12 cellular contexts compared by ENCODE assay signal in the genomic region with DNA sequence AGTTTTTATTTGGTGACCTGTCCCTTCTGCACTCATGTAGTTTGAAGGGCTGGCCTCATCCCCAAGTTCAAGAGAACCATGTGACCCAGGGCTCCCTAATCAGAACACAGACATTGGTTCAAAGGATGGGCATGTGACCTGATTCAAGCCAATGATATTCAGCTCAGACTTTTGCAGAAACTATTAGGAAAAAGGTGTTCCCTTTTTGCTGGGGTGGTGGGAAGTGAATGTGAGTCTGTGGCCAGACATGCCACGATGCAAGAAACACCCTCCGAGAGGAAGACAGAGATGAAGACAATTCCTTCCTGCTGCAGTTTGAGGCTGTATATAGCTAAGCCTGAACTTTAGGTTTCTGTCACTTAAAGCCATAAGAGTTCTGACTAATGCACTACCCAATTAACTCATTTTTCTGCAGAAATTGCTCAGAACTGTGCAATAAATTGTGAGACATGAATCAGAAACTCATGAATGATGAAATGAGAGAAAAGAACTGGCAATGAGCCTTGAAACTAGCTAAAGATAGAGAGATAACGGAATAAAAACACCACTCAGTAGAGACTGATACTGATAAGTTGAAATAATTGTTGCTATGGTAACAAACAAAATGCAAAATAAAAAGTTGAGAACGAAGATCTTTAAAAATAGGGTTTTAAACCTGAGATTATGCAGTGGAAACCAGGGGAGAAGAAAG. TPM values are rescaled to one million over a fixed set of nuclear protein-coding genes. Genes with fewer than 3 reads are reported as not detected.
DNase-seq lines count a peak whose midpoint lies in the region; ATAC-seq and TF ChIP-seq lines count a peak whose summit lies in the region.
"Had no signal": no experiment of that assay in that cellular context is flagged by ENCODE, and none has a peak within 500 bp of the region (broad histone marks: within the 10 kb centered on the region; RNA-seq: fewer than 3 reads in every experiment).

No MANE protein-coding gene starts in this region.

- no peaks in the 10 kb centered on the region for H3K9me3 Mint-ChIP-seq in activated CD4-positive, alpha-beta T cell treated with anti-CD3 and anti-CD28 coated beads, Interleukin-2, amount 10 ng/mL, durations not matched to agents 24 days and 14 days

- intact Hi-C loops in activated CD4-positive, alpha-beta T cell treated with anti-CD3 and anti-CD28 coated beads, Interleukin-2, amount 10 ng/mL, durations not matched to agents 24 days and 14 days (cut with micrococcal nuclease): loop anchor here (1.0 kb wide), 2 partner anchors 8 to 60 kb away; no protein-coding TSS in a partner anchor
- intact Hi-C loops in PC-9 (cut with micrococcal nuclease; ENCODE audit: unreplicated experiment): no loop called here

- H4K20me1 ChIP-seq in PC-9 (ENCODE audit: insufficient read depth): no peaks in the 10 kb centered on the region

- H3K36me3 Mint-ChIP-seq in activated CD4-positive, alpha-beta T cell treated with anti-CD3 and anti-CD28 coated beads, Interleukin-2, amount 10 ng/mL, durations not matched to agents 24 days and 14 days (ENCODE audit: low read depth): no peaks in the 10 kb centered on the region

- CTCF ChIA-PET in PC-9 (lab: Charles Lee): no interaction called here

- peaks cover 8% of the 10 kb centered on the region for H3K27me3 Mint-ChIP-seq in activated CD4-positive, alpha-beta T cell treated with anti-CD3 and anti-CD28 coated beads, Interleukin-2, amount 10 ng/mL, durations not matched to agents 24 days and 14 days
- H3K27me3 Mint-ChIP-seq: B cell had no signal

- H3K4me2 ChIP-seq in PC-9: no peak overlapping the region

- no peak for ATAC-seq in HG02623 (IDR thresholded peaks at IDR 0.05; ENCODE audit: unreplicated experiment)
- ATAC-seq in GM21619 (IDR thresholded peaks at IDR 0.05; ENCODE audit: unreplicated experiment): no peak
- no peak for ATAC-seq in HG03039 (IDR thresholded peaks at IDR 0.05; ENCODE audit: unreplicated experiment)

- TF ChIP-seq CTCF in PC-9 (conservative IDR thresholded peaks at IDR 0.05): no peak
- no peak for TF ChIP-seq CTCF in choroid plexus epithelial cell (conservative IDR thresholded peaks at IDR 0.05; ENCODE audit: low read depth, low read length)

- no peaks in the 10 kb centered on the region for H3K9me3 ChIP-seq in PC-9 (ENCODE audit: insufficient read depth, low read depth)
- H3K9me3 ChIP-seq: esophagus squamous epithelium had no signal

- H3K9me2 ChIP-seq in PC-9 (ENCODE audit: insufficient read depth): no peaks in the 10 kb centered on the region

- peaks cover 11% of the 10 kb centered on the region for H3K4me1 Mint-ChIP-seq in activated CD4-positive, alpha-beta T cell treated with anti-CD3 and anti-CD28 coated beads, Interleukin-2, amount 10 ng/mL, durations not matched to agents 24 days and 14 days

- H3K79me2 ChIP-seq in PC-9 (ENCODE audit: low read depth): no peaks in the 10 kb centered on the region

- no peak overlapping the region for H2AFZ ChIP-seq in PC-9

- no peaks in the 10 kb centered on the region for H3K36me3 ChIP-seq in PC-9 (ENCODE audit: low read depth)
- H3K36me3 ChIP-seq: esophagus squamous epithelium had no signal

- no TSS peak for BruUV-seq in PC-9 (replicated peaks; lab: Mats Ljungman, UMichigan)

- POLR2A ChIA-PET in PC-9 (lab: Charles Lee; ENCODE audit: unreplicated experiment): no interaction called here

- peak; percentile 64 for DNase-seq in activated CD4-positive, alpha-beta T cell treated with anti-CD3 and anti-CD28 coated beads, Interleukin-2, amount 10 ng/mL, durations not matched to agents 24 days and 14 days
- DNase-seq in activated CD4-positive, alpha-beta T cell treated with anti-CD3 and anti-CD28 coated beads, Interleukin-2, amount 50 U/mL, for 4 hours: no peak
- DNase-seq in PC-9 (no peak), choroid plexus epithelial cell (ENCODE audit: low read depth) (peak; percentile 82)
- DNase-seq in stimulated activated CD4-positive, alpha-beta T cell treated with anti-CD3 and anti-CD28 coated beads, Interleukin-4, amount 100 ng/mL, for 48 hours (ENCODE audit: low read depth in 2 of 2): peak; percentile 25 to 44
- DNase-seq: esophagus squamous epithelium, NCI-H510A, substantia nigra had no signal

- H3K4me3 ChIP-seq in PC-9 (no peak overlapping the region), choroid plexus epithelial cell (ENCODE audit: low read depth, low read length) (no peak overlapping the region)
- H3K4me3 ChIP-seq: esophagus squamous epithelium had no signal

- no peak overlapping the region for H3K4me3 Mint-ChIP-seq in activated CD4-positive, alpha-beta T cell treated with anti-CD3 and anti-CD28 coated beads, Interleukin-2, amount 10 ng/mL, durations not matched to agents 24 days and 14 days
- H3K4me3 Mint-ChIP-seq: B cell had no signal

- peak overlapping the region; percentile 9; the same call in 1 of the 2 replicates for H3K27ac ChIP-seq in PC-9
- H3K27ac ChIP-seq: esophagus squamous epithelium had no signal

- no peaks in the 10 kb centered on the region for H3K4me1 ChIP-seq in PC-9 (replicated peaks; ENCODE audit: insufficient read depth)
- H3K4me1 ChIP-seq: esophagus squamous epithelium had no signal

- no peaks in the 10 kb centered on the region for H3K27me3 ChIP-seq in PC-9 (ENCODE audit: insufficient read depth, low read depth)
- H3K27me3 ChIP-seq: esophagus squamous epithelium had no signal

- no peaks in the 10 kb centered on the region for H3F3A ChIP-seq in PC-9 (ENCODE audit: insufficient read depth, low read depth)

- H3K27ac Mint-ChIP-seq in activated CD4-positive, alpha-beta T cell treated with anti-CD3 and anti-CD28 coated beads, Interleukin-2, amount 10 ng/mL, durations not matched to agents 24 days and 14 days: peak overlapping the region; percentile 90
- H3K27ac Mint-ChIP-seq: B cell had no signal

RNA-seq across cellular contexts. Expression of a gene that starts 9.2 kb away (rescaled TPM):
- total RNA-seq in activated CD4-positive, alpha-beta T cell treated with anti-CD3 and anti-CD28 coated beads, Interleukin-2, amount 10 ng/mL, durations not matched to agents 24 days and 14 days: 101 TPM in 2 replicates
- 66.7 and 82.8 TPM in 2 replicates for total RNA-seq in PC-9 (2021)

Comparison
In these comparisons a context has a peak if more than half of its experiments do, and no peak if none do; other contexts are left out.
1. DNase-seq: peak in activated CD4-positive, alpha-beta T cell treated with anti-CD3 and anti-CD28 coated beads, Interleukin-2, amount 10 ng/mL, durations not matched to agents 24 days and 14 days (single experiment), choroid plexus epithelial cell (single experiment) and stimulated activated CD4-positive, alpha-beta T cell treated with anti-CD3 and anti-CD28 coated beads, Interleukin-4, amount 100 ng/mL, for 48 hours (2 of 2); none in activated CD4-positive, alpha-beta T cell treated with anti-CD3 and anti-CD28 coated beads, Interleukin-2, amount 50 U/mL, for 4 hours (0 of 2) and PC-9 (0 of 2).